In the genomic region with DNA sequence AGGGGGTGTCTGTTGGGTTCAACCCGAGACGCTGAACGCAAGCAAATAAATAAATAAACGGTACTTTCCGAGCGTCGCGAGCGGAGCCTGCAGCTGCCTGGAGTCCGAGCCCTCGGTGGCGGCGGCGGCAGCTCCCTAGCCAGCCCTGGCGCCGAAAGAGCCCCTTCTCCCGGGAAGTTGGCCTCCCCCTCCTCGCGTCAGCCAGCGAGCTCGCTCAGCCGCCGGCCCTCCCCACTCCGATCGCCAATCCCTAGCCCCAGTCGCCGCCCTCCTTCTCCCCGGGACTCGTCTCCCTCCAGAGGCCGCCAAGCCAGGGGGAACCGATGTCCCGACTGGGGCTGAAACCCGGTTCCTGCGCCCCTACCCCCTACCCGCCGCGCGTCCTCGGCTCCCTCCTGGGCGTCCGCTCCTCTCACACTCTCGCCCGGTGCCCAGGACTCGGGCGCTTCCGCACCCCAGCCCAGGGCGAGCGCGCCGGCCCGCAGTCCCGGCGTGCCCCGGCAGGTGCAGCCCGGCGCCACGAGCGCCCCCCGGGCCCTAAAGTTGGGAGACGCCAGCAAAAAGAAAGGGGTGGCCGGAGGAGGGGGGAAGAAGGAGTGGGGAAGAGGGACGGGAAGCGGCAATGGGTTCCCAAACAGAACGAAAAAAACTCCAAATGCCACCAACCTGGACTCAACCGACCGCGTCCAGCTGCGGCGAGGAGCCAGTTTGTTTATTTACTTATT, we compare ENCODE assay signal across 7 cellular contexts. TPM values are rescaled to one million over a fixed set of nuclear protein-coding genes. Genes with fewer than 3 reads are reported as not detected.
DNase-seq lines count a peak whose midpoint lies in the region; ATAC-seq, FAIRE-seq and TF ChIP-seq lines count a peak whose summit lies in the region.

A gene with protein sequence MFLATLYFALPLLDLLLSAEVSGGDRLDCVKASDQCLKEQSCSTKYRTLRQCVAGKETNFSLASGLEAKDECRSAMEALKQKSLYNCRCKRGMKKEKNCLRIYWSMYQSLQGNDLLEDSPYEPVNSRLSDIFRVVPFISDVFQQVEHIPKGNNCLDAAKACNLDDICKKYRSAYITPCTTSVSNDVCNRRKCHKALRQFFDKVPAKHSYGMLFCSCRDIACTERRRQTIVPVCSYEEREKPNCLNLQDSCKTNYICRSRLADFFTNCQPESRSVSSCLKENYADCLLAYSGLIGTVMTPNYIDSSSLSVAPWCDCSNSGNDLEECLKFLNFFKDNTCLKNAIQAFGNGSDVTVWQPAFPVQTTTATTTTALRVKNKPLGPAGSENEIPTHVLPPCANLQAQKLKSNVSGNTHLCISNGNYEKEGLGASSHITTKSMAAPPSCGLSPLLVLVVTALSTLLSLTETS (minus strand): TSS at position 710 of the 725 bp plus-strand sequence. CDS start 1,177 bp downstream, outside the sequence.

- ATAC-seq in GM18511 (IDR thresholded peaks at IDR 0.05; ENCODE audit: unreplicated experiment) (peak; percentile 56), GM21619 (IDR thresholded peaks at IDR 0.05; ENCODE audit: unreplicated experiment) (no peak)

- H3K27me3 Mint-ChIP-seq in osteocyte (ENCODE audit: unreplicated experiment): no peaks in the 10 kb centered on the region

- peak within 1 kb of the TSS; percentile 92 for H3K4me3 Mint-ChIP-seq in osteocyte (ENCODE audit: unreplicated experiment)

- H3K36me3 Mint-ChIP-seq in osteocyte (ENCODE audit: unreplicated experiment): no peaks in the 10 kb centered on the region

- TF ChIP-seq CTCF in foreskin fibroblast (IDR thresholded peaks at IDR 0.05; ENCODE audit: low read depth, low read length) (no peak), osteocyte (IDR thresholded peaks at IDR 0.05) (peak; percentile 32)

- DNase-seq in RCC 7860 (ENCODE audit: low spot score) (peak; percentile 18), foreskin fibroblast (peak; percentile 2 to 46), osteocyte (ENCODE audit: extremely low spot score, unreplicated experiment) (peak; percentile 86), H4 (ENCODE audit: low spot score) (no peak), ureter (ENCODE audit: low spot score) (no peak)

- peaks cover 12% of the 10 kb centered on the region for H3K4me1 Mint-ChIP-seq in osteocyte (ENCODE audit: unreplicated experiment)

- peak within 1 kb of the TSS; percentile 60 to 74 for H3K4me3 ChIP-seq in foreskin fibroblast (ENCODE audit: low read depth in 1 of 2, low read length in 2 of 2)

- H3K27ac Mint-ChIP-seq in osteocyte (ENCODE audit: unreplicated experiment): peak within 1 kb of the TSS; percentile 65

- no peak for FAIRE-seq in RCC 7860 (lab: Jason Lieb, UNC)

- no peaks in the 10 kb centered on the region for H3K9me3 Mint-ChIP-seq in osteocyte (ENCODE audit: unreplicated experiment)

RNA-seq across cellular contexts. Expression of the gene that starts here (rescaled TPM):
- total RNA-seq in osteocyte (41.8 and 44.1 TPM in 2 replicates), ureter (4.1 TPM)
- total RNA-seq in H4 (2014; rRNA removed; shearing (Covaris generic)): 1.7 and 2.6 TPM in 2 replicates

Comparison
In these comparisons a context has a peak if more than half of its experiments do, and no peak if none do; other contexts are left out.
1. DNase-seq: peak in RCC 7860 (single experiment), foreskin fibroblast (2 of 2) and osteocyte (single experiment); none in H4 (single experiment) and ureter (single experiment).